27 cellular contexts compared by ENCODE assay signal in genomic region chr11:106288057-106288456, GRCh38.
"Had no signal": no experiment of that assay in that cellular context is flagged by ENCODE, and none has a peak within 500 bp of the region (broad histone marks: within the 10 kb centered on the region; RNA-seq: fewer than 3 reads in every experiment).

No MANE protein-coding gene starts in this region.

- H3K27ac Mint-ChIP-seq: activated B cell treated with CpG ODN at 0.5 μM for 24 hours; activated CD4-positive, alpha-beta memory T cell treated with anti-CD3 and anti-CD28 coated beads for 36 hours; activated CD4-positive, alpha-beta T cell treated with anti-CD3 and anti-CD28 coated beads, Interleukin-2, amount 10 ng/mL, durations not matched to agents 24 days and 14 days; activated naive CD4-positive, alpha-beta T cell treated with anti-CD3 and anti-CD28 coated beads for 36 hours; activated naive CD8-positive, alpha-beta T cell; brain; T-helper 17 cell had no signal

- DNase-seq: activated B cell treated with CpG ODN at 0.5 μM for 24 hours; activated CD4-positive, alpha-beta memory T cell treated with anti-CD3 and anti-CD28 coated beads for 36 hours; activated CD4-positive, alpha-beta T cell treated with anti-CD3 and anti-CD28 coated beads for 1 hour; activated CD4-positive, alpha-beta T cell treated with anti-CD3 and anti-CD28 coated beads, Interleukin-2, amount 10 ng/mL, durations not matched to agents 24 days and 14 days; activated CD8-positive, alpha-beta memory T cell treated with anti-CD3 and anti-CD28 coated beads for 24 hours; activated effector memory CD4-positive, alpha-beta T cell treated with anti-CD3 and anti-CD28 coated beads, Interleukin-2, amount 50 U/mL, for 16 hours; activated naive CD4-positive, alpha-beta T cell treated with anti-CD3 and anti-CD28 coated beads for 36 hours; activated T-cell treated with anti-CD3 and anti-CD28 coated beads, Interleukin-2, amount 50 U/mL, for 4 hours; amygdala; Kasumi-1; KBM-7; NCI-H1092; NCI-H1417; NCI-H1930; NCI-H2107; NCI-H510A treated with DMSO at 0.1 percent for 48 hours; NCI-H748 treated with DMSO at 0.1 percent for 48 hours; Peyer's patch; Right ventricle myocardium superior; T-helper 17 cell; T-helper 9 cell had no signal

- H3K27ac ChIP-seq: Peyer's patch, RWPE1, SJCRH30 had no signal

- H3K27me3 ChIP-seq: Peyer's patch, SJCRH30 had no signal

- H3K36me3 ChIP-seq: Peyer's patch, SJCRH30 had no signal

- H3K9me3 Mint-ChIP-seq: activated B cell treated with CpG ODN at 0.5 μM for 24 hours; activated CD4-positive, alpha-beta memory T cell treated with anti-CD3 and anti-CD28 coated beads for 36 hours; activated CD4-positive, alpha-beta T cell treated with anti-CD3 and anti-CD28 coated beads, Interleukin-2, amount 10 ng/mL, durations not matched to agents 24 days and 14 days; activated naive CD4-positive, alpha-beta T cell treated with anti-CD3 and anti-CD28 coated beads for 36 hours; activated T-cell treated with anti-CD3 and anti-CD28 coated beads, Interleukin-2, amount 50 U/mL, for 4 hours; brain had no signal

- H3K36me3 Mint-ChIP-seq: activated CD4-positive, alpha-beta memory T cell treated with anti-CD3 and anti-CD28 coated beads for 36 hours; activated naive CD8-positive, alpha-beta T cell; brain had no signal

- H3K4me3 ChIP-seq: Peyer's patch, SJCRH30 had no signal

- FAIRE-seq: astrocyte had no signal

- H3K27me3 Mint-ChIP-seq: activated B cell treated with CpG ODN at 0.5 μM for 24 hours; activated CD4-positive, alpha-beta memory T cell treated with anti-CD3 and anti-CD28 coated beads for 36 hours; activated CD4-positive, alpha-beta T cell treated with anti-CD3 and anti-CD28 coated beads, Interleukin-2, amount 10 ng/mL, durations not matched to agents 24 days and 14 days; activated naive CD8-positive, alpha-beta T cell; central memory CD8-positive, alpha-beta T cell; T-helper 17 cell had no signal

- H3K4me1 Mint-ChIP-seq: activated B cell treated with CpG ODN at 0.5 μM for 24 hours; activated CD4-positive, alpha-beta T cell treated with anti-CD3 and anti-CD28 coated beads, Interleukin-2, amount 10 ng/mL, durations not matched to agents 24 days and 14 days; central memory CD8-positive, alpha-beta T cell; T-helper 17 cell had no signal

- H3K9me3 ChIP-seq: Peyer's patch, SJCRH30 had no signal

- H3K4me3 Mint-ChIP-seq: activated B cell treated with CpG ODN at 0.5 μM for 24 hours; activated CD4-positive, alpha-beta memory T cell treated with anti-CD3 and anti-CD28 coated beads for 36 hours; activated CD4-positive, alpha-beta T cell treated with anti-CD3 and anti-CD28 coated beads, Interleukin-2, amount 10 ng/mL, durations not matched to agents 24 days and 14 days; activated naive CD4-positive, alpha-beta T cell treated with anti-CD3 and anti-CD28 coated beads for 36 hours; activated naive CD8-positive, alpha-beta T cell; activated T-cell treated with anti-CD3 and anti-CD28 coated beads, Interleukin-2, amount 50 U/mL, for 4 hours; brain; central memory CD8-positive, alpha-beta T cell; T-helper 17 cell had no signal
